In the genomic region with DNA sequence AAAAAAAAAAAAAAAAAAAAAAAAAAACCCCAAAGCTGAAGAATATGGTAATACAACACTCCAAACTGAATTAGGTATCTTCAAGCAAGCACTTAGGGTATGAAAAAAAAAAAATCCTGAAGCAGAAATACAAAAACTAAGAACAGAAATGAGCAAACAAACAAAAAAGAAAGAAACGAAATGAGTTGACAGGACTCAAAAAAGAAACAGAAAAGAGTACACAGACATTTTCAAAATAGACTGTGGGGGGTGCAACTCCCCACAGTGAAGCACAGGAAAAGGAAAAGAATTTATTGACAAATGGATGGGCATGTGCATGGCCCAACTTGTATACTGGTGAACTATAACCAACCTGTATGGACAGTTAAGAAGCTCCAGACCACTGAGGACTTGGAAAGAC, we compare ENCODE assay signal across 18 cellular contexts. TPM values are rescaled to one million over a fixed set of nuclear protein-coding genes. Genes with fewer than 3 reads are reported as not detected.
DNase-seq lines count a peak whose midpoint lies in the region; ATAC-seq and TF ChIP-seq lines count a peak whose summit lies in the region.
"Had no signal": no experiment of that assay in that cellular context is flagged by ENCODE, and none has a peak within 500 bp of the region (broad histone marks: within the 10 kb centered on the region; RNA-seq: fewer than 3 reads in every experiment).

No MANE protein-coding gene starts in this region.

- H3K9me3 Mint-ChIP-seq in activated CD8-positive, alpha-beta memory T cell treated with anti-CD3 and anti-CD28 coated beads, Interleukin-2, amount 10 ng/mL, durations not matched to agents 7 days and 5 days (ENCODE audit: low read depth), result no peaks in the 10 kb centered on the region
- H3K9me3 Mint-ChIP-seq in stimulated activated effector memory CD8-positive, alpha-beta T cell treated with anti-CD3 and anti-CD28 coated beads, Interleukin-12 subunit alpha, Interleukin-12 subunit beta, amount 100 ng/mL, for 72 hours, result no peaks in the 10 kb centered on the region
- H3K9me3 Mint-ChIP-seq: neural progenitor cell had no signal

- H3K79me2 ChIP-seq in Loucy (ENCODE audit: insufficient read depth, low read length), result peaks cover 99% of the 10 kb centered on the region

- H3K36me3 ChIP-seq in Loucy (ENCODE audit: insufficient read depth, low read length), result no peaks in the 10 kb centered on the region; the same call in 1 of the 2 replicates
- H3K36me3 ChIP-seq: left ventricle myocardium inferior, neural progenitor cell had no signal

- H3K27me3 Mint-ChIP-seq in activated CD8-positive, alpha-beta memory T cell treated with anti-CD3 and anti-CD28 coated beads, Interleukin-2, amount 10 ng/mL, durations not matched to agents 7 days and 5 days, result no peaks in the 10 kb centered on the region

- no peaks in the 10 kb centered on the region for H3K9me3 ChIP-seq in Loucy (ENCODE audit: insufficient read depth, low read depth, low read length)
- H3K9me3 ChIP-seq: A549, left ventricle myocardium inferior had no signal

- H3K4me1 ChIP-seq in Loucy (ENCODE audit: insufficient read depth, low read length, poor library complexity, severe bottlenecking), result peaks cover 30% of the 10 kb centered on the region
- H3K4me1 ChIP-seq: A549, left ventricle myocardium inferior had no signal

- ATAC-seq in activated CD8-positive, alpha-beta memory T cell treated with anti-CD3 and anti-CD28 coated beads, Interleukin-2, amount 10 ng/mL, durations not matched to agents 7 days and 5 days, result peak; percentile 71
- ATAC-seq in HG02610 (IDR thresholded peaks at IDR 0.05; ENCODE audit: unreplicated experiment), result peak; percentile 69
- peak; percentile 81 for ATAC-seq in stimulated activated effector memory CD8-positive, alpha-beta T cell treated with anti-CD3 and anti-CD28 coated beads, Interleukin-12 subunit alpha, Interleukin-12 subunit beta, amount 100 ng/mL, for 72 hours
- ATAC-seq: A549 had no signal

- H3K27ac Mint-ChIP-seq in activated CD8-positive, alpha-beta memory T cell treated with anti-CD3 and anti-CD28 coated beads, Interleukin-2, amount 10 ng/mL, durations not matched to agents 7 days and 5 days, result peak overlapping the region; percentile 84
- H3K27ac Mint-ChIP-seq in stimulated activated effector memory CD8-positive, alpha-beta T cell treated with anti-CD3 and anti-CD28 coated beads, Interleukin-12 subunit alpha, Interleukin-12 subunit beta, amount 100 ng/mL, for 72 hours, result peak overlapping the region; percentile 32
- H3K27ac Mint-ChIP-seq: neural progenitor cell had no signal

- no peaks in the 10 kb centered on the region for H3F3A ChIP-seq in Loucy (ENCODE audit: low read depth)

- H3K4me1 Mint-ChIP-seq in activated CD8-positive, alpha-beta memory T cell treated with anti-CD3 and anti-CD28 coated beads, Interleukin-2, amount 10 ng/mL, durations not matched to agents 7 days and 5 days, result peaks cover 72% of the 10 kb centered on the region
- H3K4me1 Mint-ChIP-seq in stimulated activated effector memory CD8-positive, alpha-beta T cell treated with anti-CD3 and anti-CD28 coated beads, Interleukin-12 subunit alpha, Interleukin-12 subunit beta, amount 100 ng/mL, for 72 hours, result peaks cover 75% of the 10 kb centered on the region

- no peaks in the 10 kb centered on the region for H3K9me2 ChIP-seq in Loucy (replicated peaks; ENCODE audit: low read depth, low read length)

- no peak for DNase-seq in activated CD8-positive, alpha-beta memory T cell treated with anti-CD3 and anti-CD28 coated beads, Interleukin-2, amount 10 ng/mL, durations not matched to agents 7 days and 5 days
- no peak for DNase-seq in activated CD8-positive, alpha-beta memory T cell treated with anti-CD3 and anti-CD28 coated beads for 24 hours
- DNase-seq in stimulated activated effector memory CD8-positive, alpha-beta T cell treated with anti-CD3 and anti-CD28 coated beads, Interleukin-12 subunit alpha, Interleukin-12 subunit beta, amount 100 ng/mL, for 72 hours (ENCODE audit: low spot score in 2 of 2), result peak in 1 of 2 donors; percentile 57
- no peak for DNase-seq in HPDE6-E6E7 (ENCODE audit: extremely low spot score)
- no peak for DNase-seq in ecto neural progenitor cell (ENCODE audit: low spot score)
- no peak for DNase-seq in EL
- DNase-seq: activated CD8-positive, alpha-beta memory T cell treated with anti-CD3 and anti-CD28 coated beads, Interleukin-2, amount 50 U/mL, for 4 hours; DMS 273 treated with DMSO at 0.1 percent for 48 hours; hippocampal formation; left ventricle myocardium inferior; PC-9; trophoblast cell had no signal

- no peaks in the 10 kb centered on the region for H3K27me3 ChIP-seq in Loucy (ENCODE audit: insufficient read depth, low read length, poor library complexity, severe bottlenecking)
- H3K27me3 ChIP-seq: neural progenitor cell had no signal

- H3K4me3 ChIP-seq in Loucy (ENCODE audit: low read length, poor library complexity, severe bottlenecking), result no peak overlapping the region
- H3K4me3 ChIP-seq: A549, left ventricle myocardium inferior, neural progenitor cell, PC-9, skin epidermis had no signal

- peaks cover 48% of the 10 kb centered on the region for H4K20me1 ChIP-seq in Loucy (ENCODE audit: insufficient read depth, low read length, poor library complexity, severe bottlenecking)

- H3K9ac ChIP-seq in Loucy (ENCODE audit: low read depth, low read length, poor library complexity, severe bottlenecking), result no peak overlapping the region
- H3K9ac ChIP-seq: KMS-11, neural progenitor cell had no signal

- CTCF ChIA-PET in activated CD8-positive, alpha-beta memory T cell treated with anti-CD3 and anti-CD28 coated beads, Interleukin-2, amount 10 ng/mL, durations not matched to agents 7 days and 5 days (lab: Charles Lee), result interaction anchor here (0.6 to 3.0 kb wide), 8 partner anchors 11 to 138 kb away, joined by 3 to 12 read pairs (median 4); partner anchors contain the start of gene DGLUCY

- H2AFZ ChIP-seq in Loucy (ENCODE audit: low read length), result no peak overlapping the region
- H2AFZ ChIP-seq: neural progenitor cell, PC-9 had no signal

- peaks cover 50% of the 10 kb centered on the region for H3K36me3 Mint-ChIP-seq in activated CD8-positive, alpha-beta memory T cell treated with anti-CD3 and anti-CD28 coated beads, Interleukin-2, amount 10 ng/mL, durations not matched to agents 7 days and 5 days
- peaks cover 24% of the 10 kb centered on the region for H3K36me3 Mint-ChIP-seq in stimulated activated effector memory CD8-positive, alpha-beta T cell treated with anti-CD3 and anti-CD28 coated beads, Interleukin-12 subunit alpha, Interleukin-12 subunit beta, amount 100 ng/mL, for 72 hours
- H3K36me3 Mint-ChIP-seq: neural progenitor cell had no signal

- H3K4me3 Mint-ChIP-seq in activated CD8-positive, alpha-beta memory T cell treated with anti-CD3 and anti-CD28 coated beads, Interleukin-2, amount 10 ng/mL, durations not matched to agents 7 days and 5 days, result no peak overlapping the region
- H3K4me3 Mint-ChIP-seq in stimulated activated effector memory CD8-positive, alpha-beta T cell treated with anti-CD3 and anti-CD28 coated beads, Interleukin-12 subunit alpha, Interleukin-12 subunit beta, amount 100 ng/mL, for 72 hours, result peak overlapping the region; percentile 48
- H3K4me3 Mint-ChIP-seq: neural progenitor cell had no signal

- no peak for TF ChIP-seq CTCF in Loucy (conservative IDR thresholded peaks at IDR 0.05; ENCODE audit: low read length)

- H3K4me2 ChIP-seq in Loucy (ENCODE audit: low read depth, low read length, poor library complexity, severe bottlenecking), result peak overlapping the region; percentile 45
- H3K4me2 ChIP-seq: A549, KMS-11, neural progenitor cell, PC-9 had no signal

RNA-seq across cellular contexts. Expression of gene RPS6KA5, which starts 24.6 kb away (rescaled TPM):
- 10 to 100 TPM; 48.1 to 58.2 TPM for total RNA-seq in activated CD8-positive, alpha-beta memory T cell treated with anti-CD3 and anti-CD28 coated beads, Interleukin-2, amount 10 ng/mL, durations not matched to agents 7 days and 5 days
